In the genomic region with DNA sequence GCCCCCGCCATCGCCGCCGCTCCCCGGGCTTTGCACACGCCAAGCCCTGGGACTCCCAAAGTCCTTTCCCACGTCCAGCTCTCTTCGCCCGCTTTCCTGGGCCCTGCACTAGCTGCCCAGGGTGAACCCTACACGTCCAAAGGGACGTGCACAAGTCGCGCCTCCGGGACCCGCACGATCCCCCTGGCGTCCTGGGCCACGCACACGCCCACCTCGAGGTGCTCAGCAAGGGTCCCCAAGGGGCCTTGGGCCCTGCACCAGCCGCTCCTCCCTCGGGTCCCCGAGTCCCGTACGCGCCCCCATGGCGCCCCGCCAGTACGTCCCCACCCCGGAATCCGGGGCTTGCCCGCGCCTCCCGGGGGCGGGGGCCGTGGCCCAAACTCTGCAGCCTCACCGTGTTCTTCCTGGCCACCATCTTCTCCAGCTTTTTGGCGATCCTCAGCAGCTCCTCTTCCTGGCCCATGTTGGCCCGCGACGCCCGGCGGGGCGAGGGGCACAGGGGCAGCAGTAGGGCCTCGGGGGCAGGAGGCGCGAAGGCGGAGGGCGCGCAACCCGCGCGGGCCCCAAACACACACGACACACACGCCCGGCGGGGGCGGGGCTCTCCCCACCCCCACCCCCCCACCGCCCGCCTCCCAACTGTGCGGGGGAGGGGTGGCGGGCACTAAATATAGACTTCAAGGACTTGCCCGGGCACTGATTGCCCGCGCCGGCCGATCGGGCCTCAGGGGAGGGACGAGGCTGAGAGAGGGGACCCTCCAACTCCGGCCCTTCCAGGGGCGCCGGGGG, we compare ENCODE assay signal across 8 cellular contexts. TPM values are rescaled to one million over a fixed set of nuclear protein-coding genes. Genes with fewer than 3 reads are reported as not detected.
A peak's percentile ranks its signal among the peaks of the same experiment; 100 is the strongest.
DNase-seq lines count a peak whose midpoint lies in the region; ATAC-seq and TF ChIP-seq lines count a peak whose summit lies in the region.

A gene (minus strand): TSS at position 578 of the 789 bp plus-strand sequence. CDS start 115 bp downstream, at position 463.

- DNase-seq in GM20000 (ENCODE audit: low spot score) (peak; percentile 52), endodermal cell (peak; percentile 75), myocyte (ENCODE audit: low read depth) (peak; percentile 42), A172 (ENCODE audit: low spot score) (no peak), UCSD-AML1 (lab: John Stamatoyannopoulos, UW; ENCODE audit: unreplicated experiment) (no peak)
- peak; percentile 80 for DNase-seq in activated CD4-positive, alpha-beta T cell treated with anti-CD3 and anti-CD28 coated beads, Interleukin-2, amount 10 ng/mL, durations not matched to agents 24 days and 14 days

- no peak within 1 kb of the TSS for H3K27ac ChIP-seq in endodermal cell (ENCODE audit: low read depth, low read length)
- H3K27ac ChIP-seq in urinary bladder (ENCODE audit: low read depth): peak within 1 kb of the TSS; percentile 79

- peak within 1 kb of the TSS; percentile 78 for H3K27ac Mint-ChIP-seq in activated CD4-positive, alpha-beta T cell treated with anti-CD3 and anti-CD28 coated beads, Interleukin-2, amount 10 ng/mL, durations not matched to agents 24 days and 14 days
- no peak within 1 kb of the TSS for H3K27ac Mint-ChIP-seq in endodermal cell

- peaks cover 41% of the 10 kb centered on the region for H3K27me3 Mint-ChIP-seq in activated CD4-positive, alpha-beta T cell treated with anti-CD3 and anti-CD28 coated beads, Interleukin-2, amount 10 ng/mL, durations not matched to agents 24 days and 14 days
- peaks cover 87% of the 10 kb centered on the region for H3K27me3 Mint-ChIP-seq in endodermal cell (ENCODE audit: insufficient read depth)

- H3K9me3 ChIP-seq in endodermal cell (ENCODE audit: control insufficient read depth, low read length): no peaks in the 10 kb centered on the region

- H3K36me3 Mint-ChIP-seq in activated CD4-positive, alpha-beta T cell treated with anti-CD3 and anti-CD28 coated beads, Interleukin-2, amount 10 ng/mL, durations not matched to agents 24 days and 14 days (ENCODE audit: low read depth): no peaks in the 10 kb centered on the region
- H3K36me3 Mint-ChIP-seq in endodermal cell (ENCODE audit: low read depth): peaks cover 35% of the 10 kb centered on the region

- intact Hi-C loops in activated CD4-positive, alpha-beta T cell treated with anti-CD3 and anti-CD28 coated beads, Interleukin-2, amount 10 ng/mL, durations not matched to agents 24 days and 14 days (cut with micrococcal nuclease): no loop called here

- H3K4me3 ChIP-seq in endodermal cell (ENCODE audit: low read length) (peak within 1 kb of the TSS; percentile 74), urinary bladder (ENCODE audit: low read depth, low read length) (peak within 1 kb of the TSS; percentile 63)

- TF ChIP-seq CTCF in GM20000 (IDR thresholded peaks at IDR 0.05; ENCODE audit: extremely low read depth, missing control alignments) (no peak), endodermal cell (conservative IDR thresholded peaks at IDR 0.05) (no peak)

- 5 to 7% methylated on average over 12 to 59 of the region's 72 CpGs for WGBS in endodermal cell (ENCODE audit: insufficient coverage in 1 of 2, insufficient read length in 1 of 2), 2 experiments
- WGBS in urinary bladder: under 1% methylated on average over 72 of the region's 72 CpGs

- peak within 1 kb of the TSS; percentile 88 for H3K4me3 Mint-ChIP-seq in activated CD4-positive, alpha-beta T cell treated with anti-CD3 and anti-CD28 coated beads, Interleukin-2, amount 10 ng/mL, durations not matched to agents 24 days and 14 days
- H3K4me3 Mint-ChIP-seq in endodermal cell: peak within 1 kb of the TSS; percentile 57

- H3K9me3 Mint-ChIP-seq in activated CD4-positive, alpha-beta T cell treated with anti-CD3 and anti-CD28 coated beads, Interleukin-2, amount 10 ng/mL, durations not matched to agents 24 days and 14 days: no peaks in the 10 kb centered on the region
- no peaks in the 10 kb centered on the region for H3K9me3 Mint-ChIP-seq in endodermal cell

- no peak within 1 kb of the TSS for H3K9ac ChIP-seq in endodermal cell (ENCODE audit: extremely low read depth, low read length, poor library complexity, severe bottlenecking)

- no peaks in the 10 kb centered on the region for H3K4me1 ChIP-seq in endodermal cell (ENCODE audit: control insufficient read depth, insufficient read depth, low read length)
- H3K4me1 ChIP-seq in urinary bladder (ENCODE audit: insufficient read depth): no peaks in the 10 kb centered on the region

- H3K36me3 ChIP-seq in endodermal cell (ENCODE audit: control insufficient read depth, insufficient read depth, low read length): peaks cover 26% of the 10 kb centered on the region
- no peaks in the 10 kb centered on the region for H3K36me3 ChIP-seq in urinary bladder (ENCODE audit: insufficient read depth)

- H3K27me3 ChIP-seq in endodermal cell (ENCODE audit: control insufficient read depth, insufficient read depth, low read length, poor library complexity, severe bottlenecking): peaks cover 64% of the 10 kb centered on the region

- no peak for ATAC-seq in GM19467 (IDR thresholded peaks at IDR 0.05; ENCODE audit: unreplicated experiment)

- peaks cover 31% of the 10 kb centered on the region for H3K4me1 Mint-ChIP-seq in activated CD4-positive, alpha-beta T cell treated with anti-CD3 and anti-CD28 coated beads, Interleukin-2, amount 10 ng/mL, durations not matched to agents 24 days and 14 days
- H3K4me1 Mint-ChIP-seq in endodermal cell: peaks cover 10% of the 10 kb centered on the region

RNA-seq across cellular contexts. Expression of the gene that starts here (rescaled TPM):
- total RNA-seq in activated CD4-positive, alpha-beta T cell treated with anti-CD3 and anti-CD28 coated beads, Interleukin-2, amount 10 ng/mL, durations not matched to agents 24 days and 14 days: 6.7 and 7.8 TPM in 2 replicates
- total RNA-seq in endodermal cell: 1 to 10 TPM; 4.0 to 4.7 TPM
- 2.4 TPM for polyA plus RNA-seq in endodermal cell (2013, experiment 1 of 2)
- 2.2 TPM for polyA plus RNA-seq in endodermal cell (2013, experiment 2 of 2)
- total RNA-seq in myocyte: 6.8 and 9.8 TPM in 2 replicates
- polyA plus RNA-seq in myocyte (2012): 3.3 TPM
- total RNA-seq in urinary bladder: 44.8 TPM
- polyA plus RNA-seq in urinary bladder: 28.5 TPM
- 0.89 TPM in 1 of 2 replicates, not detected in the other for total RNA-seq in A172 (2014; rRNA removed; shearing (Covaris generic))

Comparison
In these comparisons a context has a peak if more than half of its experiments do, and no peak if none do; other contexts are left out.
1. DNase-seq: peak in GM20000 (single experiment), activated CD4-positive, alpha-beta T cell treated with anti-CD3 and anti-CD28 coated beads, Interleukin-2, amount 10 ng/mL, durations not matched to agents 24 days and 14 days (single experiment), endodermal cell (single experiment) and myocyte (single experiment); none in A172 (single experiment) and UCSD-AML1 (single experiment).